In genomic region chr1:181936269-181936668, GRCh38 we compare ENCODE assay signal across 10 cellular contexts.
DNase-seq lines count a peak whose midpoint lies in the region; ATAC-seq lines count a peak whose summit lies in the region.
"Had no signal": no experiment of that assay in that cellular context is flagged by ENCODE, and none has a peak within 500 bp of the region (broad histone marks: within the 10 kb centered on the region; RNA-seq: fewer than 3 reads in every experiment).

No MANE protein-coding gene starts in this region.

- CTCF ChIA-PET in activated CD4-positive, alpha-beta T cell treated with anti-CD3 and anti-CD28 coated beads for 36 hours (lab: Charles Lee) = interaction anchor here (0.6 to 1.6 kb wide), 8 partner anchors 8 to 668 kb away, joined by 3 to 7 read pairs (median 4); no protein-coding TSS in a partner anchor

- POLR2A ChIA-PET in activated CD4-positive, alpha-beta T cell treated with anti-CD3 and anti-CD28 coated beads for 36 hours (lab: Charles Lee) = no interaction called here

- H3K27ac Mint-ChIP-seq in activated CD4-positive, alpha-beta T cell treated with anti-CD3 and anti-CD28 coated beads for 36 hours = no peak overlapping the region
- H3K27ac Mint-ChIP-seq in activated T-helper 1 cell treated with anti-CD3 and anti-CD28 coated beads, Interleukin-12 subunit alpha, Interleukin-12 subunit beta, Interleukin-2, Interleukin-4 antibody, amounts not matched to agents 30 ng/mL and 10 ng/mL and 1 ng/mL, durations not matched to agents 14 hours and 24 hours and 36 hours = no peak overlapping the region

- H3K27me3 Mint-ChIP-seq in activated CD4-positive, alpha-beta T cell treated with anti-CD3 and anti-CD28 coated beads for 36 hours = peaks cover 2% of the 10 kb centered on the region
- H3K27me3 Mint-ChIP-seq in activated T-helper 1 cell treated with anti-CD3 and anti-CD28 coated beads, Interleukin-12 subunit alpha, Interleukin-12 subunit beta, Interleukin-2, Interleukin-4 antibody, amounts not matched to agents 30 ng/mL and 10 ng/mL and 1 ng/mL, durations not matched to agents 14 hours and 24 hours and 36 hours (ENCODE audit: insufficient read depth) = peaks cover 2% of the 10 kb centered on the region

- no peaks in the 10 kb centered on the region for H3K36me3 Mint-ChIP-seq in activated CD4-positive, alpha-beta T cell treated with anti-CD3 and anti-CD28 coated beads for 36 hours (ENCODE audit: low read depth)
- no peaks in the 10 kb centered on the region for H3K36me3 Mint-ChIP-seq in activated T-helper 1 cell treated with anti-CD3 and anti-CD28 coated beads, Interleukin-12 subunit alpha, Interleukin-12 subunit beta, Interleukin-2, Interleukin-4 antibody, amounts not matched to agents 30 ng/mL and 10 ng/mL and 1 ng/mL, durations not matched to agents 14 hours and 24 hours and 36 hours (ENCODE audit: low read depth)

- H3K4me3 Mint-ChIP-seq in activated CD4-positive, alpha-beta T cell treated with anti-CD3 and anti-CD28 coated beads for 36 hours = no peak overlapping the region
- H3K4me3 Mint-ChIP-seq in activated T-helper 1 cell treated with anti-CD3 and anti-CD28 coated beads, Interleukin-12 subunit alpha, Interleukin-12 subunit beta, Interleukin-2, Interleukin-4 antibody, amounts not matched to agents 30 ng/mL and 10 ng/mL and 1 ng/mL, durations not matched to agents 14 hours and 24 hours and 36 hours = no peak overlapping the region

- H3K9me3 Mint-ChIP-seq in activated CD4-positive, alpha-beta T cell treated with anti-CD3 and anti-CD28 coated beads for 36 hours (ENCODE audit: low read depth) = no peaks in the 10 kb centered on the region
- H3K9me3 Mint-ChIP-seq in activated T-helper 1 cell treated with anti-CD3 and anti-CD28 coated beads, Interleukin-12 subunit alpha, Interleukin-12 subunit beta, Interleukin-2, Interleukin-4 antibody, amounts not matched to agents 30 ng/mL and 10 ng/mL and 1 ng/mL, durations not matched to agents 14 hours and 24 hours and 36 hours = no peaks in the 10 kb centered on the region

- peak; percentile 32 for DNase-seq in activated CD4-positive, alpha-beta T cell treated with anti-CD3 and anti-CD28 coated beads for 36 hours
- DNase-seq in activated CD4-positive, alpha-beta T cell treated with anti-CD3 and anti-CD28 coated beads for 4 hours = no peak
- peak; percentile 4 to 7 for DNase-seq in stimulated activated CD4-positive, alpha-beta T cell treated with anti-CD3 and anti-CD28 coated beads, Interleukin-2, amount 100 ng/mL, for 48 hours
- DNase-seq in activated T-helper 1 cell treated with anti-CD3 and anti-CD28 coated beads, Interleukin-12 subunit alpha, Interleukin-12 subunit beta, Interleukin-2, Interleukin-4 antibody, amounts not matched to agents 30 ng/mL and 10 ng/mL and 1 ng/mL, durations not matched to agents 14 hours and 24 hours and 36 hours (ENCODE audit: low spot score) = no peak
- DNase-seq in KG1 (lab: John Stamatoyannopoulos, UW) (no peak), Ammon's horn (ENCODE audit: low spot score) (no peak)
- DNase-seq: left ventricle myocardium superior, SIG-M5 had no signal

- peaks cover 4% of the 10 kb centered on the region for H3K4me1 Mint-ChIP-seq in activated CD4-positive, alpha-beta T cell treated with anti-CD3 and anti-CD28 coated beads for 36 hours
- no peaks in the 10 kb centered on the region for H3K4me1 Mint-ChIP-seq in activated T-helper 1 cell treated with anti-CD3 and anti-CD28 coated beads, Interleukin-12 subunit alpha, Interleukin-12 subunit beta, Interleukin-2, Interleukin-4 antibody, amounts not matched to agents 30 ng/mL and 10 ng/mL and 1 ng/mL, durations not matched to agents 14 hours and 24 hours and 36 hours (ENCODE audit: low read depth)

- ATAC-seq in activated CD4-positive, alpha-beta T cell treated with anti-CD3 and anti-CD28 coated beads for 36 hours = peak; percentile 77
- ATAC-seq in GM21423 (IDR thresholded peaks at IDR 0.05; ENCODE audit: unreplicated experiment) (peak; percentile 46), HG03095 (IDR thresholded peaks at IDR 0.05; ENCODE audit: unreplicated experiment) (peak; percentile 19)
- ATAC-seq: left ventricle myocardium superior had no signal

- intact Hi-C loops in activated CD4-positive, alpha-beta T cell treated with anti-CD3 and anti-CD28 coated beads for 36 hours (cut with DNase I, micrococcal nuclease) = no loop called here
- intact Hi-C loops in activated T-helper 1 cell treated with anti-CD3 and anti-CD28 coated beads, Interleukin-12 subunit alpha, Interleukin-12 subunit beta, Interleukin-2, Interleukin-4 antibody, amounts not matched to agents 30 ng/mL and 10 ng/mL and 1 ng/mL, durations not matched to agents 14 hours and 24 hours and 36 hours (cut with micrococcal nuclease) = loop anchor here (1.0 to 10.0 kb wide), 2 partner anchors 93 to 119 kb away; no protein-coding TSS in a partner anchor

Comparison
In these comparisons a context has a peak if more than half of its experiments do, and no peak if none do; other contexts are left out.
1. DNase-seq: peak in activated CD4-positive, alpha-beta T cell treated with anti-CD3 and anti-CD28 coated beads for 36 hours (single experiment) and stimulated activated CD4-positive, alpha-beta T cell treated with anti-CD3 and anti-CD28 coated beads, Interleukin-2, amount 100 ng/mL, for 48 hours (2 of 2); none in activated CD4-positive, alpha-beta T cell treated with anti-CD3 and anti-CD28 coated beads for 4 hours (0 of 2), activated T-helper 1 cell treated with anti-CD3 and anti-CD28 coated beads, Interleukin-12 subunit alpha, Interleukin-12 subunit beta, Interleukin-2, Interleukin-4 antibody, amounts not matched to agents 30 ng/mL and 10 ng/mL and 1 ng/mL, durations not matched to agents 14 hours and 24 hours and 36 hours (single experiment), KG1 (single experiment) and Ammon's horn (single experiment).
2. ATAC-seq: peak in every context shown above with its lines; median percentile 77 in activated CD4-positive, alpha-beta T cell treated with anti-CD3 and anti-CD28 coated beads for 36 hours; 46 in GM21423; 19 in HG03095.